ENCODE assay signal across 20 cellular contexts in genomic region chr3:145864336-145864735, GRCh38.
DNase-seq lines count a peak whose midpoint lies in the region; ATAC-seq and TF ChIP-seq lines count a peak whose summit lies in the region.
"Had no signal": no experiment of that assay in that cellular context is flagged by ENCODE, and none has a peak within 500 bp of the region (broad histone marks: within the 10 kb centered on the region; RNA-seq: fewer than 3 reads in every experiment).

No MANE protein-coding gene starts in this region.

- no peak overlapping the region for H3K4me3 ChIP-seq in endodermal cell (ENCODE audit: low read length)
- H3K4me3 ChIP-seq: BLaER1 treated with 17β-estradiol and CSF1 and Interleukin-3, amounts not matched to agents 10 nM and 100 nM; HAP-1 had no signal

- H2BK12ac ChIP-seq in H9 (ENCODE audit: insufficient read length, low read depth, low read length) = no peak overlapping the region

- no peak overlapping the region for H4K91ac ChIP-seq in H9 (ENCODE audit: insufficient read length, low read depth, low read length)

- H3K4me1 ChIP-seq in H9 (ENCODE audit: insufficient read depth, low read length) (no peaks in the 10 kb centered on the region; the same call in 1 of the 2 replicates), endodermal cell (ENCODE audit: control insufficient read depth, insufficient read depth, low read length) (no peaks in the 10 kb centered on the region)
- H3K4me1 ChIP-seq: BE2C; BLaER1 treated with 17β-estradiol and CSF1 and Interleukin-3, amounts not matched to agents 10 nM and 100 nM; HAP-1 had no signal

- H3K4me1 Mint-ChIP-seq in H9 (peaks cover 9 to 10% of the 10 kb centered on the region in 2 experiments), endodermal cell (peaks cover 8% of the 10 kb centered on the region), chondrocyte (ENCODE audit: low read depth) (no peaks in the 10 kb centered on the region)
- H3K4me1 Mint-ChIP-seq: CD14-positive monocyte; CD8-positive, alpha-beta memory T cell had no signal

- H3K27me3 ChIP-seq in H9 (ENCODE audit: insufficient read depth, low read length) (no peaks in the 10 kb centered on the region), endodermal cell (ENCODE audit: control insufficient read depth, insufficient read depth, low read length, poor library complexity, severe bottlenecking) (no peaks in the 10 kb centered on the region)
- H3K27me3 ChIP-seq: BE2C; BLaER1 treated with 17β-estradiol and CSF1 and Interleukin-3, amounts not matched to agents 10 nM and 100 nM had no signal

- H3K27ac ChIP-seq in H9 (ENCODE audit: insufficient read length, low read depth, low read length) (no peak overlapping the region), endodermal cell (ENCODE audit: low read depth, low read length) (no peak overlapping the region)
- H3K27ac ChIP-seq: 22Rv1; BLaER1 treated with 17β-estradiol and CSF1 and Interleukin-3, amounts not matched to agents 10 nM and 100 nM had no signal

- H3K36me3 Mint-ChIP-seq in H9 (ENCODE audit: insufficient read depth in 1 of 3, low read depth in 3 of 3) (no peaks in the 10 kb centered on the region), endodermal cell (ENCODE audit: low read depth) (no peaks in the 10 kb centered on the region), chondrocyte (ENCODE audit: low read depth) (no peaks in the 10 kb centered on the region)
- H3K36me3 Mint-ChIP-seq: CD14-positive monocyte; CD8-positive, alpha-beta memory T cell had no signal

- no peak overlapping the region for H3K4ac ChIP-seq in H9 (ENCODE audit: low read depth, low read length)

- TF ChIP-seq CTCF in H9 (conservative IDR thresholded peaks at IDR 0.05) (no peak), endodermal cell (conservative IDR thresholded peaks at IDR 0.05) (no peak), chondrocyte (IDR thresholded peaks at IDR 0.05) (no peak)

- H3K56ac ChIP-seq in H9 (ENCODE audit: insufficient read length, low read depth, low read length) = no peak overlapping the region

- no peak overlapping the region for H4K5ac ChIP-seq in H9 (ENCODE audit: insufficient read length, low read depth, low read length)

- H3K9ac ChIP-seq in H9 (ENCODE audit: extremely low read depth, insufficient read length, low read length) = no peak overlapping the region
- no peak overlapping the region for H3K9ac ChIP-seq in endodermal cell (ENCODE audit: extremely low read depth, low read length, poor library complexity, severe bottlenecking)
- H3K9ac ChIP-seq: BLaER1 treated with 17β-estradiol and CSF1 and Interleukin-3, amounts not matched to agents 10 nM and 100 nM had no signal

- no peak overlapping the region for H3T11ph ChIP-seq in H9 (ENCODE audit: low read length)

- no peaks in the 10 kb centered on the region for H3K9me3 Mint-ChIP-seq in H9
- no peaks in the 10 kb centered on the region for H3K9me3 Mint-ChIP-seq in endodermal cell
- no peaks in the 10 kb centered on the region for H3K9me3 Mint-ChIP-seq in chondrocyte (ENCODE audit: low read depth)
- H3K9me3 Mint-ChIP-seq: CD4-positive, alpha-beta T cell; HFFc6 had no signal

- H3K4me3 Mint-ChIP-seq in H9 (no peak overlapping the region), endodermal cell (no peak overlapping the region), chondrocyte (ENCODE audit: unreplicated experiment) (no peak overlapping the region)
- H3K4me3 Mint-ChIP-seq: CD14-positive monocyte; CD4-positive, alpha-beta T cell; CD8-positive, alpha-beta memory T cell; HFFc6 had no signal

- H3K9me3 ChIP-seq in H9 (ENCODE audit: control insufficient read depth, low read depth, low read length) (no peaks in the 10 kb centered on the region), endodermal cell (ENCODE audit: control insufficient read depth, low read length) (no peaks in the 10 kb centered on the region)
- H3K9me3 ChIP-seq: BE2C; BLaER1 treated with 17β-estradiol and CSF1 and Interleukin-3, amounts not matched to agents 10 nM and 100 nM; HAP-1 had no signal

- H3K14ac ChIP-seq in H9 (ENCODE audit: insufficient read depth, low read length) = no peak overlapping the region

- no peaks in the 10 kb centered on the region for H3K79me1 ChIP-seq in H9 (ENCODE audit: insufficient read depth, low read depth, low read length, poor library complexity, severe bottlenecking)

- no peak overlapping the region for H4K8ac ChIP-seq in H9 (replicated peaks; ENCODE audit: insufficient read length, low read depth, low read length)

- ATAC-seq in GM21737 (IDR thresholded peaks at IDR 0.05; ENCODE audit: unreplicated experiment) (no peak), HG03354 (IDR thresholded peaks at IDR 0.05; ENCODE audit: poor library complexity, severe bottlenecking, unreplicated experiment) (no peak)

- no peaks in the 10 kb centered on the region for H3K79me2 ChIP-seq in H9 (ENCODE audit: insufficient read depth, low read length)

- H2BK5ac ChIP-seq in H9 (ENCODE audit: insufficient read length, low read length) = no peak overlapping the region

- H3K27ac Mint-ChIP-seq in H9 = peak overlapping the region in 2 of 3 experiments; percentile 17 to 37; a peak in 1 of 7 replicates
- H3K27ac Mint-ChIP-seq in endodermal cell = peak overlapping the region; percentile 64
- H3K27ac Mint-ChIP-seq in chondrocyte (ENCODE audit: unreplicated experiment) = no peak overlapping the region
- H3K27ac Mint-ChIP-seq: CD14-positive monocyte; CD4-positive, alpha-beta T cell; CD8-positive, alpha-beta memory T cell; HFFc6 had no signal

- H2BK120ac ChIP-seq in H9 (ENCODE audit: low read depth, low read length, poor library complexity, severe bottlenecking) = no peak overlapping the region

- no peak overlapping the region for H3K4me2 ChIP-seq in H9 (ENCODE audit: insufficient read depth, insufficient read length, low read length)
- H3K4me2 ChIP-seq: BLaER1 treated with 17β-estradiol and CSF1 and Interleukin-3, amounts not matched to agents 10 nM and 100 nM had no signal

- no CpG with 5 or more reads among the region's 2 CpGs for WGBS in H9 (ENCODE audit: extremely low coverage, insufficient read length, low lambda C conversion rate)
- 61% methylated on average over 2 of the region's 2 CpGs; no CpG with 5 or more reads in 1 of the 2 experiments for WGBS in endodermal cell (ENCODE audit: insufficient coverage in 1 of 2, insufficient read length in 1 of 2), 2 experiments

- H3K27me3 Mint-ChIP-seq in H9 (ENCODE audit: low read depth) (no peaks in the 10 kb centered on the region), endodermal cell (ENCODE audit: insufficient read depth) (no peaks in the 10 kb centered on the region), chondrocyte (ENCODE audit: low read depth) (no peaks in the 10 kb centered on the region)
- H3K27me3 Mint-ChIP-seq: CD4-positive, alpha-beta T cell; CD8-positive, alpha-beta memory T cell had no signal

- H2AK5ac ChIP-seq in H9 (ENCODE audit: insufficient read length, low read length) = no peak overlapping the region

- H2BK20ac ChIP-seq in H9 (ENCODE audit: low read depth, low read length, poor library complexity, severe bottlenecking) = no peak overlapping the region

- no peak overlapping the region for H2AFZ ChIP-seq in H9 (ENCODE audit: low read length)

- no peak overlapping the region for H2BK15ac ChIP-seq in H9 (ENCODE audit: low read depth, low read length)

- H3K18ac ChIP-seq in H9 (ENCODE audit: insufficient read length, low read depth, low read length) = no peak overlapping the region

- no peak overlapping the region for H3K23ac ChIP-seq in H9 (ENCODE audit: insufficient read length, low read depth, low read length)

- DNase-seq in ELF-1 (ENCODE audit: low read depth, low spot score) (peak; percentile 2), H9 (no peak), endodermal cell (no peak), iPS-NIHi7 (ENCODE audit: extremely low spot score) (peak; percentile 10), chondrocyte (ENCODE audit: low spot score) (no peak), AML-193 (lab: John Stamatoyannopoulos, UW) (no peak)
- DNase-seq: BE2C; CD4-positive, alpha-beta T cell; CD8-positive, alpha-beta memory T cell; DMS 273 treated with DMSO at 0.1 percent for 48 hours; DMS79; EL; GF-D8; HFFc6 had no signal

- no peaks in the 10 kb centered on the region for H4K20me1 ChIP-seq in H9 (ENCODE audit: control insufficient read depth, insufficient read depth, insufficient read length)
- H4K20me1 ChIP-seq: BLaER1 treated with 17β-estradiol and CSF1 and Interleukin-3, amounts not matched to agents 10 nM and 100 nM had no signal

- no peaks in the 10 kb centered on the region for H3K36me3 ChIP-seq in endodermal cell (ENCODE audit: control insufficient read depth, insufficient read depth, low read length)
- H3K36me3 ChIP-seq: BE2C; BLaER1 treated with 17β-estradiol and CSF1 and Interleukin-3, amounts not matched to agents 10 nM and 100 nM; HAP-1 had no signal

- H3K23me2 ChIP-seq in H9 (ENCODE audit: insufficient read length, low read depth, low read length, poor library complexity, severe bottlenecking) = no peaks in the 10 kb centered on the region

Comparison
In these comparisons a context has a peak if more than half of its experiments do, and no peak if none do; other contexts are left out.
1. DNase-seq: peak in ELF-1 (single experiment) and iPS-NIHi7 (single experiment); none in H9 (single experiment), endodermal cell (single experiment), chondrocyte (single experiment) and AML-193 (0 of 2).